ENCODE assay signal across 1 cellular context in genomic region chr13:31159306-31159705, GRCh38.
TF ChIP-seq lines count a peak whose summit lies in the region.

No MANE protein-coding gene starts in this region.

TF ChIP-seq in GM12878, 131 proteins besides CTCF, POLR2A, EP300 and RAD21:
- TF ChIP-seq IRF5 (IDR thresholded peaks at IDR 0.05; ENCODE audit: borderline replicate concordance) (no peak), ZNF217 (IDR thresholded peaks at IDR 0.05) (no peak), RBBP5 (conservative IDR thresholded peaks at IDR 0.05) (no peak), NR2C2 (IDR thresholded peaks at IDR 0.05; ENCODE audit: borderline replicate concordance, control insufficient read depth, insufficient read length, low read depth) (no peak), CBX3 (IDR thresholded peaks at IDR 0.05; ENCODE audit: borderline replicate concordance, low read depth) (no peak), CBFB (IDR thresholded peaks at IDR 0.05; ENCODE audit: low read depth) (no peak), YY1 (IDR thresholded peaks at IDR 0.05; ENCODE audit: low read depth, low read length) (no peak), ZSCAN29 (IDR thresholded peaks at IDR 0.05) (no peak), JUNB (IDR thresholded peaks at IDR 0.05) (no peak), ZNF384 (IDR thresholded peaks at IDR 0.05; ENCODE audit: borderline replicate concordance, low read depth, low read length) (no peak), DPF2 (IDR thresholded peaks at IDR 0.05) (no peak), ZNF207 (IDR thresholded peaks at IDR 0.05; ENCODE audit: borderline replicate concordance) (no peak), ATF7 (IDR thresholded peaks at IDR 0.05; ENCODE audit: low read depth) (no peak), TBL1XR1 (IDR thresholded peaks at IDR 0.05; ENCODE audit: low read depth, low read length) (no peak), HDAC2 (IDR thresholded peaks at IDR 0.05) (no peak)
- TF ChIP-seq, protein P1, sequence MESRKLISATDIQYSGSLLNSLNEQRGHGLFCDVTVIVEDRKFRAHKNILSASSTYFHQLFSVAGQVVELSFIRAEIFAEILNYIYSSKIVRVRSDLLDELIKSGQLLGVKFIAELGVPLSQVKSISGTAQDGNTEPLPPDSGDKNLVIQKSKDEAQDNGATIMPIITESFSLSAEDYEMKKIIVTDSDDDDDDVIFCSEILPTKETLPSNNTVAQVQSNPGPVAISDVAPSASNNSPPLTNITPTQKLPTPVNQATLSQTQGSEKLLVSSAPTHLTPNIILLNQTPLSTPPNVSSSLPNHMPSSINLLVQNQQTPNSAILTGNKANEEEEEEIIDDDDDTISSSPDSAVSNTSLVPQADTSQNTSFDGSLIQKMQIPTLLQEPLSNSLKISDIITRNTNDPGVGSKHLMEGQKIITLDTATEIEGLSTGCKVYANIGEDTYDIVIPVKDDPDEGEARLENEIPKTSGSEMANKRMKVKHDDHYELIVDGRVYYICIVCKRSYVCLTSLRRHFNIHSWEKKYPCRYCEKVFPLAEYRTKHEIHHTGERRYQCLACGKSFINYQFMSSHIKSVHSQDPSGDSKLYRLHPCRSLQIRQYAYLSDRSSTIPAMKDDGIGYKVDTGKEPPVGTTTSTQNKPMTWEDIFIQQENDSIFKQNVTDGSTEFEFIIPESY (IDR thresholded peaks at IDR 0.05): no peak
- TF ChIP-seq, protein P2, sequence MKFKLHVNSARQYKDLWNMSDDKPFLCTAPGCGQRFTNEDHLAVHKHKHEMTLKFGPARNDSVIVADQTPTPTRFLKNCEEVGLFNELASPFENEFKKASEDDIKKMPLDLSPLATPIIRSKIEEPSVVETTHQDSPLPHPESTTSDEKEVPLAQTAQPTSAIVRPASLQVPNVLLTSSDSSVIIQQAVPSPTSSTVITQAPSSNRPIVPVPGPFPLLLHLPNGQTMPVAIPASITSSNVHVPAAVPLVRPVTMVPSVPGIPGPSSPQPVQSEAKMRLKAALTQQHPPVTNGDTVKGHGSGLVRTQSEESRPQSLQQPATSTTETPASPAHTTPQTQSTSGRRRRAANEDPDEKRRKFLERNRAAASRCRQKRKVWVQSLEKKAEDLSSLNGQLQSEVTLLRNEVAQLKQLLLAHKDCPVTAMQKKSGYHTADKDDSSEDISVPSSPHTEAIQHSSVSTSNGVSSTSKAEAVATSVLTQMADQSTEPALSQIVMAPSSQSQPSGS (IDR thresholded peaks at IDR 0.05; ENCODE audit: low read length): no peak
